Comparison of ENCODE assay signal across 19 cellular contexts in genomic region chr14:82759691-82760090, GRCh38.
"Had no signal": no experiment of that assay in that cellular context is flagged by ENCODE, and none has a peak within 500 bp of the region (broad histone marks: within the 10 kb centered on the region; RNA-seq: fewer than 3 reads in every experiment).

No MANE protein-coding gene starts in this region.

- H3K27me3 Mint-ChIP-seq: effector memory CD8-positive, alpha-beta T cell; memory B cell; type B pancreatic cell had no signal

- H2AFZ ChIP-seq: neural progenitor cell had no signal

- H3K4me1 ChIP-seq: prostate gland, right atrium auricular region, sigmoid colon, thyroid gland had no signal

- H3K9me3 Mint-ChIP-seq: neural progenitor cell, type B pancreatic cell had no signal

- H3K27ac ChIP-seq: neural progenitor cell, prostate gland, right atrium auricular region, sigmoid colon, stomach, thyroid gland had no signal

- H3K4me2 ChIP-seq: neural progenitor cell had no signal

- H3K9me3 ChIP-seq: prostate gland, right atrium auricular region, sigmoid colon, stomach, thyroid gland had no signal

- H3K36me3 ChIP-seq: neural progenitor cell, prostate gland, right atrium auricular region, sigmoid colon, stomach, thyroid gland had no signal

- H3K4me3 Mint-ChIP-seq: effector memory CD8-positive, alpha-beta T cell; immature natural killer cell; memory B cell; natural killer cell; neural progenitor cell; stimulated activated effector memory CD8-positive, alpha-beta T cell treated with anti-CD3 and anti-CD28 coated beads, Interleukin-12 subunit alpha, Interleukin-12 subunit beta, amount 100 ng/mL, for 72 hours; type B pancreatic cell had no signal

- H3K4me1 Mint-ChIP-seq: immature natural killer cell; memory B cell; natural killer cell; stimulated activated effector memory CD8-positive, alpha-beta T cell treated with anti-CD3 and anti-CD28 coated beads, Interleukin-12 subunit alpha, Interleukin-12 subunit beta, amount 100 ng/mL, for 72 hours had no signal

- ATAC-seq: effector memory CD8-positive, alpha-beta T cell; left lobe of liver; natural killer cell; stimulated activated effector memory CD8-positive, alpha-beta T cell treated with anti-CD3 and anti-CD28 coated beads, Interleukin-12 subunit alpha, Interleukin-12 subunit beta, amount 100 ng/mL, for 72 hours had no signal

- H3K36me3 Mint-ChIP-seq: immature natural killer cell; memory B cell; neural progenitor cell; stimulated activated effector memory CD8-positive, alpha-beta T cell treated with anti-CD3 and anti-CD28 coated beads, Interleukin-12 subunit alpha, Interleukin-12 subunit beta, amount 100 ng/mL, for 72 hours; type B pancreatic cell had no signal

- H3K9ac ChIP-seq: neural progenitor cell had no signal

- H3K4me3 ChIP-seq: lung, neural progenitor cell, prostate gland, right atrium auricular region, sigmoid colon, stomach, thyroid gland had no signal

- DNase-seq: cortex of kidney; effector memory CD8-positive, alpha-beta T cell; hypothalamus; immature natural killer cell; natural killer cell; sigmoid colon; stimulated activated CD4-positive, alpha-beta T cell treated with anti-CD3 and anti-CD28 coated beads, Interleukin-2, amount 100 ng/mL, for 24 hours; stimulated activated CD4-positive, alpha-beta T cell treated with anti-CD3 and anti-CD28 coated beads, Interleukin-4, amount 100 ng/mL, for 24 hours; stimulated activated naive CD4-positive, alpha-beta T cell treated with Interleukin-2 at 50 U/mL for 16 hours; stomach; thyroid gland had no signal

- H3K27me3 ChIP-seq: neural progenitor cell, right atrium auricular region, sigmoid colon, stomach, thyroid gland had no signal

- H3K27ac Mint-ChIP-seq: effector memory CD8-positive, alpha-beta T cell; immature natural killer cell; memory B cell; natural killer cell; neural progenitor cell; stimulated activated effector memory CD8-positive, alpha-beta T cell treated with anti-CD3 and anti-CD28 coated beads, Interleukin-12 subunit alpha, Interleukin-12 subunit beta, amount 100 ng/mL, for 72 hours; type B pancreatic cell had no signal
